8 cellular contexts compared by ENCODE assay signal in the genomic region with DNA sequence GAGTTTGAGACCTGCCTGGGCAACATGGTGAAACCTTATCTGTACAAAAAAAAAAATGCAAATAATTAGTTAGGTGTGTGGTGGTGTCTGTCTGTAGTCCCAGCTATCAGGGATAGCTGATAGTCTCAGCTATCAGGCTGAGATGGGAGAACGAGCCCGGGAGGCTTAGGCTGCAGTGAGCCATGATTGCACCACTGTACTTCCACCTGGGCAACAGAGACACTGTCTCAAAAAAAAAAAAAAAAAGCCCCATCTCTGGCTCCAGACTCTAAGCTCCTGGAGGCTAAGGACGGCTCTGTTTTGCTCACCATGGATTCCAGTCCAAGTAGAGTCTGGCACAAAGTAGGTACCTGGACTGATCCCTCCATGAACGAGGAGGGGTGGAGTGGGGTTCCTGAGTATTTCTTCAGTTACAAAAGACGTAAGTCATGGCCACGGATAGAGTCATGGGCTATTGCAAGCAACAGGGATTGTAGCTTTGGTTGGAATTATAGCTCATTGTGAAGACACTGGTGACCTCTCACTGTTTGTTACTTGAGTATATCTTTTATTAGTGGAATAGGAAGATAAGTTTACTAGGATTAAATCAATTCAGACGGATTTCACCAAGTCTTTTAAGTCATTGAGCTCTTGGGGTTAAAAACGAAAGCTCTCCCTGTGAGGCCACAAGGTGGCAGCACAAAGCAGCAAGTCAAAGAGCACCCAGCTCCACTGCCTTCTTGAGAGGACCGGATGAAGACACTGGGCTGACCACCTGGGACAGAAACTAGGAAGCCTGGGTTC. TPM values are rescaled to one million over a fixed set of nuclear protein-coding genes. Genes with fewer than 3 reads are reported as not detected.
DNase-seq lines count a peak whose midpoint lies in the region; ATAC-seq and TF ChIP-seq lines count a peak whose summit lies in the region.

No MANE protein-coding gene starts in this region.

- no peaks in the 10 kb centered on the region for H3K9me3 ChIP-seq in testis

- ATAC-seq in GM19351 (IDR thresholded peaks at IDR 0.05; ENCODE audit: unreplicated experiment): peak; percentile 84
- peak; percentile 75 for ATAC-seq in foreskin keratinocyte

- no peaks in the 10 kb centered on the region for H3K36me3 ChIP-seq in testis (ENCODE audit: low read depth, missing control alignments)

- intact Hi-C loops in testis (cut with DNase I; ENCODE audit: low total_unique reads): loop anchor here (5.0 kb wide), 1 partner anchor 52 kb away; the partner anchor contains the start of gene BSND

- H3K27me3 ChIP-seq in foreskin keratinocyte (no peaks in the 10 kb centered on the region), testis (no peaks in the 10 kb centered on the region)

- H3K4me3 ChIP-seq in AG10803 (ENCODE audit: low read length) (no peak overlapping the region), testis (no peak overlapping the region)

- H3K27ac ChIP-seq in foreskin keratinocyte: no peak overlapping the region
- no peak overlapping the region for H3K27ac ChIP-seq in testis

- peak; percentile 91 for TF ChIP-seq CTCF in AG10803 (conservative IDR thresholded peaks at IDR 0.05; ENCODE audit: low read length)
- TF ChIP-seq CTCF in foreskin keratinocyte (conservative IDR thresholded peaks at IDR 0.05): peak; percentile 93
- TF ChIP-seq CTCF in testis (IDR thresholded peaks at IDR 0.05): peak; percentile 63 to 82 (median 63)

- no peak for TF ChIP-seq POLR2A in testis (IDR thresholded peaks at IDR 0.05)

- DNase-seq in AG10803 (ENCODE audit: low read depth) (peak; percentile 86), M059J (ENCODE audit: low read depth) (peak; percentile 79), SHP77 treated with DMSO at 0.1 percent for 48 hours (lab: John Stamatoyannopoulos, UW) (peak; percentile 70), foreskin keratinocyte (peak in 1 of 2 donors; percentile 65), non-pigmented ciliary epithelial cell (ENCODE audit: low read depth) (peak; percentile 65), testis (peak; percentile 86)
- peak; percentile 87 for DNase-seq in activated effector memory CD4-positive, alpha-beta T cell treated with anti-CD3 and anti-CD28 coated beads, Interleukin-2, amount 50 U/mL, for 16 hours

- 38 to 48% methylated on average over 9 of the region's 9 CpGs for WGBS in testis, 2 donors

- H3K4me1 ChIP-seq in foreskin keratinocyte: peaks cover 9% of the 10 kb centered on the region
- H3K4me1 ChIP-seq in testis: no peaks in the 10 kb centered on the region

RNA-seq across cellular contexts. Expression of gene TMEM61, which starts 35.6 kb away (rescaled TPM):
- total RNA-seq in M059J (2014; rRNA removed; shearing (Covaris generic)): not detected in 2 replicates
- total RNA-seq in foreskin keratinocyte (1.4 and 1.5 TPM in 2 replicates), testis (1 to 10 TPM in 1 of 2 donors, under 1 TPM in 1; 0.31 to 1.1 TPM)
- polyA plus RNA-seq in foreskin keratinocyte (1.8 and 1.9 TPM in 2 replicates), testis (ENCODE audit: insufficient read depth, low read depth, low replicate concordance) (1.4 TPM)

RNA-seq across cellular contexts. Expression of gene BSND, which starts 53.9 kb away (rescaled TPM):
- not detected in 2 replicates for total RNA-seq in M059J (2014; rRNA removed; shearing (Covaris generic))
- total RNA-seq in foreskin keratinocyte: not detected in 2 replicates
- polyA plus RNA-seq in foreskin keratinocyte: not detected in 2 replicates
- under 1 TPM; 0.19 to 0.24 TPM for total RNA-seq in testis
- polyA plus RNA-seq in testis (ENCODE audit: insufficient read depth, low read depth, low replicate concordance): 0.32 TPM

RNA-seq across cellular contexts. Expression of gene DHCR24, which starts 57.8 kb away (rescaled TPM):
- 184 and 227 TPM in 2 replicates for total RNA-seq in M059J (2014; rRNA removed; shearing (Covaris generic))
- total RNA-seq in foreskin keratinocyte (257 and 310 TPM in 2 replicates), testis (10 to 100 TPM; 48.5 to 75.7 TPM)
- polyA plus RNA-seq in foreskin keratinocyte (141 and 185 TPM in 2 replicates), testis (ENCODE audit: insufficient read depth, low read depth, low replicate concordance) (127 TPM)
